Comparison of ENCODE assay signal across 25 cellular contexts in genomic region chr10:4504550-4504949, GRCh38.
"Had no signal": no experiment of that assay in that cellular context is flagged by ENCODE, and none has a peak within 500 bp of the region (broad histone marks: within the 10 kb centered on the region; RNA-seq: fewer than 3 reads in every experiment).

No MANE protein-coding gene starts in this region.

- H3K4me1 ChIP-seq: lower lobe of right lung, prostate gland, right lobe of liver, testis, thyroid gland, transverse colon, upper lobe of right lung had no signal

- H3K4me1 Mint-ChIP-seq: immature natural killer cell; naive thymus-derived CD8-positive, alpha-beta T cell; stimulated activated memory B cell treated with anti-CD40 and anti-IgM and Interleukin-4, amounts not matched to agents 10 μg/mL and 1 μg/mL and 100 μg/mL, for 72 hours had no signal

- H3K4me3 Mint-ChIP-seq: immature natural killer cell; naive thymus-derived CD8-positive, alpha-beta T cell; nephron; stimulated activated memory B cell treated with anti-CD40 and anti-IgM and Interleukin-4, amounts not matched to agents 10 μg/mL and 1 μg/mL and 100 μg/mL, for 72 hours had no signal

- H3K4me3 ChIP-seq: lower lobe of right lung, ovary, prostate gland, right lobe of liver, smooth muscle cell, stomach, testis, thyroid gland, transverse colon, upper lobe of right lung had no signal

- H3K27ac ChIP-seq: lower lobe of right lung, ovary, prostate gland, right lobe of liver, stomach, testis, thyroid gland, transverse colon, upper lobe of right lung had no signal

- H3K4me2 ChIP-seq: smooth muscle cell had no signal

- ATAC-seq: lower lobe of right lung; naive thymus-derived CD8-positive, alpha-beta T cell; right lobe of liver; stimulated activated memory B cell treated with anti-CD40 and anti-IgM and Interleukin-4, amounts not matched to agents 10 μg/mL and 1 μg/mL and 100 μg/mL, for 72 hours; stimulated activated naive CD8-positive, alpha-beta T cell treated with anti-CD3 and anti-CD28 coated beads, Interleukin-15, Interleukin-2, amounts not matched to agents 100 U/mL and 50 U/mL, for 24 hours; upper lobe of right lung had no signal

- H3K27ac Mint-ChIP-seq: immature natural killer cell; naive thymus-derived CD8-positive, alpha-beta T cell; nephron; stimulated activated memory B cell treated with anti-CD40 and anti-IgM and Interleukin-4, amounts not matched to agents 10 μg/mL and 1 μg/mL and 100 μg/mL, for 72 hours had no signal

- H3K9me3 Mint-ChIP-seq: immature natural killer cell; nephron; stimulated activated memory B cell treated with anti-CD40 and anti-IgM and Interleukin-4, amounts not matched to agents 10 μg/mL and 1 μg/mL and 100 μg/mL, for 72 hours had no signal

- H3K27me3 Mint-ChIP-seq: stimulated activated memory B cell treated with anti-CD40 and anti-IgM and Interleukin-4, amounts not matched to agents 10 μg/mL and 1 μg/mL and 100 μg/mL, for 72 hours had no signal

- H3K27me3 ChIP-seq: ovary, right lobe of liver, stomach, testis, thyroid gland, transverse colon, upper lobe of right lung had no signal

- H3K9me3 ChIP-seq: lower lobe of right lung, ovary, prostate gland, right lobe of liver, stomach, testis, thyroid gland, transverse colon, upper lobe of right lung had no signal

- DNase-seq: head of caudate nucleus; hypothalamus; immature natural killer cell; kidney; lower lobe of right lung; mammary epithelial cell; mesenchymal stem cell; naive thymus-derived CD8-positive, alpha-beta T cell; ovary; retina; right lobe of liver; stimulated activated CD4-positive, alpha-beta T cell treated with anti-CD3 and anti-CD28 coated beads, Interleukin-1b, Interleukin-23, amount 100 ng/mL, for 48 hours; stimulated activated CD4-positive, alpha-beta T cell treated with anti-CD3 and anti-CD28 coated beads, Interleukin-2, amount 100 ng/mL, for 48 hours; stimulated activated CD4-positive, alpha-beta T cell treated with anti-CD3 and anti-CD28 coated beads, Interleukin-4, amount 100 ng/mL, for 4 hours; stimulated activated CD8-positive, alpha-beta memory T cell treated with anti-CD3 and anti-CD28 coated beads, Interleukin-4, amount 100 ng/mL, for 48 hours; stimulated activated naive CD8-positive, alpha-beta T cell treated with anti-CD3 and anti-CD28 coated beads, Interleukin-15, Interleukin-2, amounts not matched to agents 100 U/mL and 50 U/mL, for 24 hours; stomach; testis; thyroid gland; transverse colon; upper lobe of right lung had no signal

- H3K36me3 Mint-ChIP-seq: immature natural killer cell; naive thymus-derived CD8-positive, alpha-beta T cell; stimulated activated memory B cell treated with anti-CD40 and anti-IgM and Interleukin-4, amounts not matched to agents 10 μg/mL and 1 μg/mL and 100 μg/mL, for 72 hours had no signal

- H3K36me3 ChIP-seq: lower lobe of right lung, ovary, prostate gland, right lobe of liver, stomach, thyroid gland, transverse colon, upper lobe of right lung had no signal
